ENCODE assay signal across 13 cellular contexts in the genomic region with DNA sequence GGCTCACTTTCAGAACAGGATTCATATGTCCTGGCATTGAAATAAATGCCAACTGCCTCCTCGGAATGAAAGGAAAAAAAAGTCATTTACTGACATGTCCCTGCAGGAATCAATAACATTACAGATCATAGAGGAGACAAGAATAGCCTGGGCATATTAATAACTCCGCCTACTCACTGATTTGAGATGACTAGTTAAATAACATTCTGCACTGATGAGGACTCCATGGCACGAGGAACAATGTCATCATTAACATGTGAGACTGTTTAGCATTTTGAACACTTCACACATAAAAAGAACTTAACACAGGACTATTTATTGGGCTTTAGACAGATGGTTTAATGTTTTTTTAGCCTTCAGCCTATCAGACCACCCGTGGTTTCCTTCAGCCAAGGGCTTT.
"Had no signal": no experiment of that assay in that cellular context is flagged by ENCODE, and none has a peak within 500 bp of the region (broad histone marks: within the 10 kb centered on the region; RNA-seq: fewer than 3 reads in every experiment).

No MANE protein-coding gene starts in this region.

- H3K9me3 ChIP-seq: ascending aorta, left lung, psoas muscle, upper lobe of left lung had no signal

- H3K27ac ChIP-seq: ascending aorta, gastroesophageal sphincter, left lung, psoas muscle, upper lobe of left lung had no signal

- H3K4me3 ChIP-seq: ascending aorta, gastroesophageal sphincter, left lung, psoas muscle, upper lobe of left lung had no signal

- DNase-seq: activated CD4-positive, alpha-beta T cell treated with anti-CD3 and anti-CD28 coated beads for 48 hours; activated CD8-positive, alpha-beta memory T cell treated with anti-CD3 and anti-CD28 coated beads, Interleukin-2, amount 50 U/mL, for 48 hours; activated CD8-positive, alpha-beta T cell treated with anti-CD3 and anti-CD28 coated beads, Interleukin-2, amount 10 ng/mL, durations not matched to agents 7 days and 5 days; activated naive CD4-positive, alpha-beta T cell; activated naive CD8-positive, alpha-beta T cell treated with anti-CD3 and anti-CD28 coated beads, Interleukin-2, amount 50 U/mL, for 24 hours; left lung; mesenchymal stem cell; psoas muscle; stimulated activated CD4-positive, alpha-beta T cell treated with anti-CD3 and anti-CD28 coated beads, Interleukin-12 subunit alpha, Interleukin-12 subunit beta, amount 100 ng/mL, for 4 hours; stimulated activated naive CD8-positive, alpha-beta T cell treated with anti-CD3 and anti-CD28 coated beads, Interleukin-15, Interleukin-2, amounts not matched to agents 100 U/mL and 50 U/mL, for 24 hours; upper lobe of left lung had no signal

- H3K36me3 ChIP-seq: ascending aorta, gastroesophageal sphincter, left lung, upper lobe of left lung had no signal

- H3K4me1 ChIP-seq: ascending aorta, gastroesophageal sphincter, left lung, psoas muscle had no signal
